ENCODE assay signal across 8 cellular contexts in the genomic region with DNA sequence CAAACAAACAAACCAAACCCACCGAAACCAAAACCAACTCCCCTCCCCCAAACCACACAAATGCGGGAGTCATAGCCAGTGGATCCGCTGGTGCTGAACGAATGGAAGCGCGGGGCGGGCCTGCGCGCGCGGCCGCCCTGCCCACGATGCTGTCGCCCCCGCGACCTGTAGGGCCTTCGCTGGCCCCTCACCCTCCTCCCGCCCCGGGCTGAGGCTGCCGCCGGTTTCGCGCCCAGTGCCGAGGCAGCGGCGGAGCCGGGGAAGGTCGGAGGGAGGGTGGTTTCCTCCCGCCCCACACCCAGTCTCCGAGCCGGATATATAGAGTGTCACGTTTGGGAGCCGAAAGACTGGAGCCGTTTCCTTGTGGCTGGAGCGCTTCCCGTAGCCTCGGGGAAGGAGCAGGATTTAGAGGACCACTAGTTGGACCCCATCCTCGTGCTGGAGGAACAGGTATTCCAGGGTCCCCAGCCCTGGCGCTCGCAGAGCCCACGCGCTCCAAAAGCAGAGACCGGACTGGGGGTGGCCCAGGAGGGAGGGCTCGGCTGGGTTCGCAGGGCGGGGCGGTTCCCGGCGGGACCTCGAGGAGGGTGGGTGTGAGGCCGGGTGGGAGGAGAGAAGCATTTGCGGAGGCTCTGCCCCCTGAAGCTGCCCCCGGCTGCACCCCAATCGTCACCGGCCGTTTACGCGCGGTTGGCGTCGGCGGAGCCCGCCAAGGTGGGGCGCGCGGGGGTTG. TPM values are rescaled to one million over a fixed set of nuclear protein-coding genes. Genes with fewer than 3 reads are reported as not detected.
A peak's percentile ranks its signal among the peaks of the same experiment; 100 is the strongest.
DNase-seq lines count a peak whose midpoint lies in the region; ATAC-seq and TF ChIP-seq lines count a peak whose summit lies in the region.

A gene (plus strand): TSS at position 321 of the 733 bp plus-strand sequence. CDS start 121,172 bp downstream, outside the sequence.

- no peaks in the 10 kb centered on the region for H3K36me3 Mint-ChIP-seq in activated T-cell treated with anti-CD3 and anti-CD28 coated beads, Interleukin-2, amount 50 U/mL, for 72 hours (ENCODE audit: insufficient read depth in 2 of 2)
- no peaks in the 10 kb centered on the region for H3K36me3 Mint-ChIP-seq in naive B cell

- H4K20me1 ChIP-seq in fibroblast of lung (ENCODE audit: control insufficient read depth, extremely low read depth, insufficient read depth, low read length), result no peaks in the 10 kb centered on the region

- H3K9me3 Mint-ChIP-seq in activated T-cell treated with anti-CD3 and anti-CD28 coated beads, Interleukin-2, amount 50 U/mL, for 72 hours, result no peaks in the 10 kb centered on the region
- H3K9me3 Mint-ChIP-seq in naive B cell, result peaks cover 0 to 2% (median 0%) of the 10 kb centered on the region in 7 donors

- H3K4me3 ChIP-seq in fibroblast of lung (replicated peaks in 1 of 4; ENCODE audit: control extremely low read depth in 1 of 4, insufficient read depth in 1 of 4, low read depth in 3 of 4, low read length in 4 of 4), result peak within 1 kb of the TSS; percentile 61 to 85 (median 76)
- H3K4me3 ChIP-seq in subcutaneous abdominal adipose tissue (ENCODE audit: low read depth in 1 of 5, low read length in 5 of 5), result peak within 1 kb of the TSS; percentile 78 to 92 (median 87)

- peak; percentile 53 for DNase-seq in GM13976 (ENCODE audit: low spot score)
- DNase-seq in NOMO-1 (lab: John Stamatoyannopoulos, UW; ENCODE audit: unreplicated experiment in 2 of 2), result peak; percentile 61 to 83
- peak; percentile 46 to 54 for DNase-seq in activated T-cell treated with anti-CD3 and anti-CD28 coated beads, Interleukin-2, amount 50 U/mL, for 72 hours
- peak; percentile 32 to 53 for DNase-seq in fibroblast of lung (ENCODE audit: low read depth in 2 of 2)
- no peak for DNase-seq in naive B cell
- DNase-seq in NCI-H345 (lab: John Stamatoyannopoulos, UW), result no peak

- H3K79me2 ChIP-seq in fibroblast of lung (ENCODE audit: control insufficient read depth, insufficient read depth, low read length), result no peaks in the 10 kb centered on the region

- H3K9ac ChIP-seq in fibroblast of lung (ENCODE audit: insufficient read depth, low read length), result peak within 1 kb of the TSS; percentile 85
- H3K9ac ChIP-seq in subcutaneous abdominal adipose tissue (ENCODE audit: low read length in 5 of 5), result peak within 1 kb of the TSS in 4 of 5 donors; percentile 72 to 85 (median 80)

- H3K27ac ChIP-seq in fibroblast of lung (ENCODE audit: insufficient read depth, low read length), result peak within 1 kb of the TSS; percentile 77
- peak within 1 kb of the TSS; percentile 79 for H3K27ac ChIP-seq in subcutaneous abdominal adipose tissue (ENCODE audit: low read depth, low read length)

- in situ Hi-C loops in GM13976 (cut with MboI; ENCODE audit: low sequenced_read_pairs, unreplicated experiment), result no loop called here

- H3K4me2 ChIP-seq in fibroblast of lung (ENCODE audit: extremely low read depth, insufficient read depth, low read length), result peak within 1 kb of the TSS; percentile 88

- H3K36me3 ChIP-seq in fibroblast of lung (ENCODE audit: control insufficient read depth, insufficient read depth, low read length) (no peaks in the 10 kb centered on the region), subcutaneous abdominal adipose tissue (ENCODE audit: control insufficient read depth in 5 of 5, insufficient read depth in 5 of 5, low read length in 5 of 5) (no peaks in the 10 kb centered on the region)

- H3K9me3 ChIP-seq in fibroblast of lung (ENCODE audit: control insufficient read depth, insufficient read depth, low read depth, low read length) (no peaks in the 10 kb centered on the region), subcutaneous abdominal adipose tissue (ENCODE audit: control insufficient read depth in 5 of 5, low read length in 5 of 5) (no peaks in the 10 kb centered on the region)

- peak within 1 kb of the TSS; percentile 74 for H3K27ac Mint-ChIP-seq in activated T-cell treated with anti-CD3 and anti-CD28 coated beads, Interleukin-2, amount 50 U/mL, for 72 hours
- H3K27ac Mint-ChIP-seq in naive B cell, result peak within 1 kb of the TSS in 3 of 6 donors; percentile 6 to 69 (median 62)

- H2AFZ ChIP-seq in fibroblast of lung (ENCODE audit: low read length), result peak within 1 kb of the TSS; percentile 82

- no peak for TF ChIP-seq CTCF in GM13976 (IDR thresholded peaks at IDR 0.05; ENCODE audit: borderline replicate concordance, control extremely low read depth, extremely low read depth, insufficient read depth, missing control alignments)
- TF ChIP-seq CTCF in fibroblast of lung (conservative IDR thresholded peaks at IDR 0.05 in 1 of 2, IDR thresholded peaks at IDR 0.05 in 1 of 2; ENCODE audit: low read depth in 1 of 2, low read length in 2 of 2), result no peak

- H3K4me1 ChIP-seq in fibroblast of lung (ENCODE audit: control insufficient read depth, extremely low read depth, insufficient read depth, low read length), result no peaks in the 10 kb centered on the region
- H3K4me1 ChIP-seq in subcutaneous abdominal adipose tissue (ENCODE audit: control insufficient read depth in 5 of 5, insufficient read depth in 5 of 5, low read length in 5 of 5), result peaks cover 0 to 40% (median 20%) of the 10 kb centered on the region in 5 donors

- H3K4me3 Mint-ChIP-seq in activated T-cell treated with anti-CD3 and anti-CD28 coated beads, Interleukin-2, amount 50 U/mL, for 72 hours, result peak within 1 kb of the TSS; percentile 89 to 95
- H3K4me3 Mint-ChIP-seq in naive B cell, result peak within 1 kb of the TSS; percentile 60 to 94 (median 88)

- H3K27me3 ChIP-seq in fibroblast of lung (ENCODE audit: control insufficient read depth, insufficient read depth, low read length), result no peaks in the 10 kb centered on the region
- no peaks in the 10 kb centered on the region for H3K27me3 ChIP-seq in subcutaneous abdominal adipose tissue (ENCODE audit: control insufficient read depth in 5 of 5, insufficient read depth in 4 of 5, low read length in 5 of 5)

- H3K4me1 Mint-ChIP-seq in activated T-cell treated with anti-CD3 and anti-CD28 coated beads, Interleukin-2, amount 50 U/mL, for 72 hours (ENCODE audit: low read depth), result peaks cover 18% of the 10 kb centered on the region
- H3K4me1 Mint-ChIP-seq in naive B cell, result peaks cover 9 to 40% (median 15%) of the 10 kb centered on the region in 3 donors

- ATAC-seq in HG02588 (IDR thresholded peaks at IDR 0.05; ENCODE audit: unreplicated experiment) (peak; percentile 35), naive B cell (ENCODE audit: low read depth in 2 of 2) (peak; percentile 36 to 53)
- peak; percentile 83 to 88 for ATAC-seq in activated T-cell treated with anti-CD3 and anti-CD28 coated beads, Interleukin-2, amount 50 U/mL, for 72 hours (replicated peaks in 1 of 2)

- peaks cover 24% of the 10 kb centered on the region for H3K27me3 Mint-ChIP-seq in activated T-cell treated with anti-CD3 and anti-CD28 coated beads, Interleukin-2, amount 50 U/mL, for 72 hours (ENCODE audit: low read depth)
- H3K27me3 Mint-ChIP-seq in naive B cell, result peaks cover 30 to 44% (median 34%) of the 10 kb centered on the region in 3 donors

RNA-seq across cellular contexts. Expression of the gene that starts here (rescaled TPM):
- 1 to 10 TPM; 2.3 to 2.5 TPM for total RNA-seq in activated T-cell treated with anti-CD3 and anti-CD28 coated beads, Interleukin-2, amount 50 U/mL, for 72 hours
- 5.4 and 9.2 TPM in 2 replicates for total RNA-seq in fibroblast of lung
- polyA plus RNA-seq in fibroblast of lung, result 7.7 and 10.2 TPM in 2 replicates
- polyA plus RNA-seq in fibroblast of lung (2012), result 5.6 and 7.8 TPM in 2 replicates
- 5.1 and 13.2 TPM in 2 replicates for polyA minus RNA-seq in fibroblast of lung (ENCODE audit: low replicate concordance)
- polyA plus RNA-seq in naive B cell (ENCODE audit: low read depth in 6 of 6), result 1 to 10 TPM in 1 of 6 donors, under 1 TPM in 3, not detected in 2; 0.23 to 1.0 (median 0.81) TPM

Comparison
In these comparisons a context has a peak if more than half of its experiments do, and no peak if none do; other contexts are left out.
1. DNase-seq: peak in GM13976 (single experiment), NOMO-1 (2 of 2), activated T-cell treated with anti-CD3 and anti-CD28 coated beads, Interleukin-2, amount 50 U/mL, for 72 hours (2 of 2) and fibroblast of lung (2 of 2); none in naive B cell (single experiment) and NCI-H345 (single experiment).
2. ATAC-seq: peak in every context shown above with its lines; median percentile 86 in activated T-cell treated with anti-CD3 and anti-CD28 coated beads, Interleukin-2, amount 50 U/mL, for 72 hours; 44 in naive B cell; 35 in HG02588.